In genomic region chr9:85502815-85503643, GRCh38 we compare ENCODE assay signal across 1 cellular context.
TF ChIP-seq lines count a peak whose summit lies in the region.

No MANE protein-coding gene starts in this region.

TF ChIP-seq in A549, 52 proteins besides CTCF, POLR2A, EP300 and RAD21 (continued from another document):
- TF ChIP-seq REST (IDR thresholded peaks at IDR 0.05) (no peak), CEBPB (IDR thresholded peaks at IDR 0.05) (no peak), FOSB (CRISPR knock-in tag; IDR thresholded peaks at IDR 0.05) (no peak), EHF (CRISPR knock-in tag; IDR thresholded peaks at IDR 0.05) (no peak), BCL3 (IDR thresholded peaks at IDR 0.05) (no peak)
